8 cellular contexts compared by ENCODE assay signal in genomic region chr20:5569021-5569420, GRCh38.
A peak's percentile ranks its signal among the peaks of the same experiment; 100 is the strongest.
DNase-seq lines count a peak whose midpoint lies in the region; ATAC-seq and TF ChIP-seq lines count a peak whose summit lies in the region.

No MANE protein-coding gene starts in this region.

- peak in 3 of 4 experiments; percentile 6 to 14 (median 9) for DNase-seq in activated CD4-positive, CD25-positive, alpha-beta regulatory T cell (lab: John Stamatoyannopoulos, UW)
- DNase-seq in activated CD4-positive, CD25-positive, alpha-beta regulatory T cell treated with anti-CD3 and anti-CD28 coated beads, Interleukin-2, amount 50 U/mL, for 72 hours, result no peak
- DNase-seq in Kasumi-1 (lab: John Stamatoyannopoulos, UW) (peak; percentile 78 to 88), SIG-M5 treated with dmso at 0.1 percent for 504 hours (lab: John Stamatoyannopoulos, UW; ENCODE audit: unreplicated experiment) (peak; percentile 51), astrocyte of the cerebellum (ENCODE audit: low read depth) (peak; percentile 26), inferior parietal cortex (ENCODE audit: extremely low spot score) (peak; percentile 72)
- DNase-seq in stimulated activated CD4-positive, alpha-beta T cell treated with anti-CD3 and anti-CD28 coated beads, Interleukin-4, amount 100 ng/mL, for 24 hours, result peak; percentile 58

- no peak overlapping the region for H3K4me3 ChIP-seq in astrocyte of the cerebellum (ENCODE audit: low read depth, low read length)

- peak; percentile 50 for TF ChIP-seq CTCF in astrocyte of the cerebellum (IDR thresholded peaks at IDR 0.05; ENCODE audit: low read depth, low read length, missing control alignments)

- no peak for ATAC-seq in HG02763 (IDR thresholded peaks at IDR 0.05; ENCODE audit: unreplicated experiment)

- in situ Hi-C loops in astrocyte of the cerebellum (cut with HindIII; ENCODE audit: low sequenced_read_pairs), result loop anchor here (25.0 kb wide), 1 partner anchor 218 kb away; no protein-coding TSS in a partner anchor
